Comparison of ENCODE assay signal across 10 cellular contexts in the genomic region with DNA sequence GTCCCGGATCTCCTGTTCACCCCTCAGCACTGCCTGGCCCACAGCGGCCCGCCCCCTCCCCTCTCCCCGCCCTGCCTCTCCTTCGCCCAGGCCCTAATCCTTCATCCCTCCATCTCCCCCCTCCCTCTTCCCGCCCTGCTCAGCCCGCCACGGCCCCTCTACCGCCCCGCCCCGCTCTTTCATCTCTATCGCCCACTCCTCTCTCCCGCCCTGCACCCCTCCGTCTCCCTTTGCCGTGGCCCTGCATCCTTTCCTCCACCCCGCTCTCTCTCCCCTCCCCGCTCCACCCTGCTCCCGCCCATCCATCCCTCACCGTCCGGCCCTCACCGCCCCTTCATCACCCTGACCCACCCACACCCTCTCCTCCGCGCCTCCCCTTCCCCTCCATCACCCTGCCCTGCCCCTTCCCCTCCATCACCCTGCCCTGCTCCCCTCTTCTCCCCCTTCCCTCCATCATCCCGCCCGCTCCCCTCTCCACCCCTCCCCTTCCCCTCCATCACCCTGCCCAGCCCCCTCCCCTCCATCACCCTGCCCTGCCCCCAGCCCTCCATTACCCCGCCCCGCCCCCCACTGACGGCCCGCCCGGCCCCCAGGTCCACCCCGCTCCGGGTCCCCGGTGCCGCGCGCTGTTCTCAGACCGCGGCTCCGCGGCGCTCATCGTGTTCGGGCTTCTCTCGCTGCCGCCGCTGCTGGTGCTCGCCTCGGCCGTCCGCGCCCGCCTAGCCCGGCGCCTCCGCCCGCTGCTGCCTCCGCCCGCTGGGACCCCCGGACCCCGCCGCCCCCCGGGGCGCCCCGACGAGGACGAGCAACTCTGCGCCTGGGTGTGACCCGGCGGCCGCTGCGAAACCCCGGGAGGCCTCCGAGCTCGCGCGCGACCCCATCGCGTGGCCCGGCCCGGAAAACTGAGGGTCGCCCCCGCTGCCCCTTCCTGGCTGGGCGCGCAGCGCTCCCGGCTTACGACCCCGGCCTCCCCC. TPM values are rescaled to one million over a fixed set of nuclear protein-coding genes. Genes with fewer than 3 reads are reported as not detected.
DNase-seq lines count a peak whose midpoint lies in the region; ATAC-seq, FAIRE-seq and TF ChIP-seq lines count a peak whose summit lies in the region.
"Had no signal": no experiment of that assay in that cellular context is flagged by ENCODE, and none has a peak within 500 bp of the region (broad histone marks: within the 10 kb centered on the region; RNA-seq: fewer than 3 reads in every experiment).

No MANE protein-coding gene starts in this region.

- POLR2A ChIA-PET in PC-3 (lab: Charles Lee; ENCODE audit: unreplicated experiment): no interaction called here
- POLR2A ChIA-PET in activated CD4-positive, alpha-beta memory T cell treated with anti-CD3 and anti-CD28 coated beads, Interleukin-2, amount 10 ng/mL, durations not matched to agents 7 days and 5 days (lab: Charles Lee): no interaction called here

- H3K4me1 ChIP-seq in PC-3 (ENCODE audit: insufficient read depth, low read length) (peaks cover 20% of the 10 kb centered on the region), gastrocnemius medialis (peaks cover 21 to 27% of the 10 kb centered on the region in 2 donors)

- H3K36me3 Mint-ChIP-seq in activated CD4-positive, alpha-beta memory T cell treated with anti-CD3 and anti-CD28 coated beads, Interleukin-2, amount 10 ng/mL, durations not matched to agents 7 days and 5 days (ENCODE audit: low read depth): no peaks in the 10 kb centered on the region

- no TSS peak for BruUV-seq in PC-3 (replicated peaks; lab: Mats Ljungman, UMichigan)

- peaks cover 11% of the 10 kb centered on the region for H3K4me1 Mint-ChIP-seq in activated CD4-positive, alpha-beta memory T cell treated with anti-CD3 and anti-CD28 coated beads, Interleukin-2, amount 10 ng/mL, durations not matched to agents 7 days and 5 days
- H3K4me1 Mint-ChIP-seq: central memory CD8-positive, alpha-beta T cell had no signal

- H3K4me3 ChIP-seq in PC-3 (ENCODE audit: low read length): no peak overlapping the region
- peak overlapping the region in 3 of 4 donors; percentile 28 to 42 (median 32) for H3K4me3 ChIP-seq in gastrocnemius medialis

- peak overlapping the region; percentile 43; the same call in 1 of the 2 replicates for H3K4me2 ChIP-seq in PC-3 (ENCODE audit: low read length)

- no peak overlapping the region for H2AFZ ChIP-seq in PC-3 (ENCODE audit: low read length)

- H3F3A ChIP-seq in PC-3 (ENCODE audit: low read length, unreplicated experiment): peaks cover 4% of the 10 kb centered on the region

- H3K9ac ChIP-seq in PC-3 (ENCODE audit: low read length): no peak overlapping the region

- FAIRE-seq in GM12892 (lab: Jason Lieb, UNC): peak; percentile 64
- FAIRE-seq: RCC 7860 had no signal

- no peaks in the 10 kb centered on the region for H3K27me3 ChIP-seq in PC-3 (ENCODE audit: low read length)
- H3K27me3 ChIP-seq in gastrocnemius medialis: peaks cover 2 to 9% (median 4%) of the 10 kb centered on the region in 3 donors

- TF ChIP-seq POLR2A in GM12892 (IDR thresholded peaks at IDR 0.05; ENCODE audit: low read depth, low read length) (no peak), gastrocnemius medialis (IDR thresholded peaks at IDR 0.05) (no peak)

- in situ Hi-C loops in gastrocnemius medialis (cut with MboI; ENCODE audit: low sequenced_read_pairs in 4 of 4): no loop called here

- H3K9me3 ChIP-seq in PC-3 (ENCODE audit: low read length) (no peaks in the 10 kb centered on the region), gastrocnemius medialis (no peaks in the 10 kb centered on the region)

- CTCF ChIA-PET in PC-3 (lab: Charles Lee): no interaction called here
- CTCF ChIA-PET in activated CD4-positive, alpha-beta memory T cell treated with anti-CD3 and anti-CD28 coated beads, Interleukin-2, amount 10 ng/mL, durations not matched to agents 7 days and 5 days (lab: Charles Lee): no interaction called here

- ATAC-seq in PC-3 (no peak), gastrocnemius medialis (no peak), HG03354 (IDR thresholded peaks at IDR 0.05; ENCODE audit: poor library complexity, severe bottlenecking, unreplicated experiment) (no peak), HG02870 (IDR thresholded peaks at IDR 0.05; ENCODE audit: unreplicated experiment) (no peak), GM18520 (IDR thresholded peaks at IDR 0.05; ENCODE audit: unreplicated experiment) (no peak)

- H3K4me3 Mint-ChIP-seq in activated CD4-positive, alpha-beta memory T cell treated with anti-CD3 and anti-CD28 coated beads, Interleukin-2, amount 10 ng/mL, durations not matched to agents 7 days and 5 days: no peak overlapping the region

- no peaks in the 10 kb centered on the region for H4K20me1 ChIP-seq in PC-3 (ENCODE audit: low read length)

- no peak overlapping the region for H3K27ac ChIP-seq in PC-3 (ENCODE audit: low read length)
- peak overlapping the region in 1 of 4 donors; percentile 18 for H3K27ac ChIP-seq in gastrocnemius medialis

- no peak overlapping the region for H3K27ac Mint-ChIP-seq in activated CD4-positive, alpha-beta memory T cell treated with anti-CD3 and anti-CD28 coated beads, Interleukin-2, amount 10 ng/mL, durations not matched to agents 7 days and 5 days

- peak; percentile 44 for DNase-seq in GM12892 (ENCODE audit: insufficient read length)
- no peak for DNase-seq in PC-3
- DNase-seq in globus pallidus (ENCODE audit: low spot score): peak; percentile 83
- DNase-seq in gastrocnemius medialis: no peak
- no peak for DNase-seq in activated CD4-positive, alpha-beta memory T cell treated with anti-CD3 and anti-CD28 coated beads, Interleukin-2, amount 10 ng/mL, durations not matched to agents 7 days and 5 days

- H3K9me2 ChIP-seq in PC-3 (replicated peaks; ENCODE audit: low read length): no peaks in the 10 kb centered on the region

- intact Hi-C loops in PC-3 (cut with micrococcal nuclease): no loop called here
- intact Hi-C loops in gastrocnemius medialis (cut with DNase I; ENCODE audit: low total_unique reads): no loop called here

- H3K79me2 ChIP-seq in PC-3 (ENCODE audit: low read length): no peaks in the 10 kb centered on the region

- peaks cover 23% of the 10 kb centered on the region for H3K27me3 Mint-ChIP-seq in activated CD4-positive, alpha-beta memory T cell treated with anti-CD3 and anti-CD28 coated beads, Interleukin-2, amount 10 ng/mL, durations not matched to agents 7 days and 5 days

- H3K9me3 Mint-ChIP-seq in activated CD4-positive, alpha-beta memory T cell treated with anti-CD3 and anti-CD28 coated beads, Interleukin-2, amount 10 ng/mL, durations not matched to agents 7 days and 5 days: no peaks in the 10 kb centered on the region
- H3K9me3 Mint-ChIP-seq: central memory CD8-positive, alpha-beta T cell had no signal

- TF ChIP-seq CTCF in PC-3 (conservative IDR thresholded peaks at IDR 0.05; ENCODE audit: low read depth, low read length) (no peak), gastrocnemius medialis (IDR thresholded peaks at IDR 0.05 in 4 of 5, conservative IDR thresholded peaks at IDR 0.05 in 1 of 5) (no peak)

- H3K36me3 ChIP-seq in PC-3 (ENCODE audit: low read depth, low read length): no peaks in the 10 kb centered on the region
- no peaks in the 10 kb centered on the region for H3K36me3 ChIP-seq in gastrocnemius medialis

RNA-seq across cellular contexts. Expression of gene ANKRD65, which starts 6.2 kb away (rescaled TPM):
- 0.47 TPM for polyA plus RNA-seq in GM12892 (2012; ENCODE audit: missing spikeins)
- total RNA-seq in PC-3 (2014; rRNA removed) (0.18 and 1.1 TPM in 2 replicates), gastrocnemius medialis (1 to 10 TPM in 3 of 4 donors, under 1 TPM in 1; 0.16 to 1.8 (median 1.3) TPM)
- total RNA-seq in activated CD4-positive, alpha-beta memory T cell treated with anti-CD3 and anti-CD28 coated beads, Interleukin-2, amount 10 ng/mL, durations not matched to agents 7 days and 5 days: not detected

RNA-seq across cellular contexts. Expression of gene VWA1, which starts 8.2 kb away (rescaled TPM):
- 0.47 TPM for polyA plus RNA-seq in GM12892 (2012; ENCODE audit: missing spikeins)
- total RNA-seq in PC-3 (2014; rRNA removed): 59.1 and 74.5 TPM in 2 replicates
- 1 to 10 TPM; 2.1 to 8.3 (median 6.0) TPM for total RNA-seq in gastrocnemius medialis
- under 1 TPM; 0.33 to 0.45 TPM for total RNA-seq in activated CD4-positive, alpha-beta memory T cell treated with anti-CD3 and anti-CD28 coated beads, Interleukin-2, amount 10 ng/mL, durations not matched to agents 7 days and 5 days

RNA-seq across cellular contexts. Expression of gene MRPL20, which starts 20.2 kb away (rescaled TPM):
- 172 TPM for polyA plus RNA-seq in GM12892 (2012; ENCODE audit: missing spikeins)
- total RNA-seq in PC-3 (2014; rRNA removed) (439 and 506 TPM in 2 replicates), gastrocnemius medialis (100 to 1,000 TPM; 167 to 260 (median 203) TPM)
- total RNA-seq in activated CD4-positive, alpha-beta memory T cell treated with anti-CD3 and anti-CD28 coated beads, Interleukin-2, amount 10 ng/mL, durations not matched to agents 7 days and 5 days: 10 to 100 TPM; 82.8 to 87.3 TPM

RNA-seq across cellular contexts. Expression of gene ATAD3C, which starts 22.2 kb away (rescaled TPM):
- polyA plus RNA-seq in GM12892 (2012; ENCODE audit: missing spikeins): 1.7 TPM
- 0.29 and 1.4 TPM in 2 replicates for total RNA-seq in PC-3 (2014; rRNA removed)
- total RNA-seq in gastrocnemius medialis: under 1 TPM in 1 of 4 donors, not detected in 3; 0.07 TPM
- total RNA-seq in activated CD4-positive, alpha-beta memory T cell treated with anti-CD3 and anti-CD28 coated beads, Interleukin-2, amount 10 ng/mL, durations not matched to agents 7 days and 5 days: 1 to 10 TPM in 1 of 2 experiments, under 1 TPM in 1; 0.98 to 1.4 TPM

RNA-seq across cellular contexts. Expression of gene CCNL2, which starts 28.1 kb away (rescaled TPM):
- 60.5 TPM for polyA plus RNA-seq in GM12892 (2012; ENCODE audit: missing spikeins)
- total RNA-seq in PC-3 (2014; rRNA removed) (356 and 385 TPM in 2 replicates), gastrocnemius medialis (10 to 100 TPM; 35.0 to 91.1 (median 43.7) TPM)
- 100 to 1,000 TPM; 104 TPM for total RNA-seq in activated CD4-positive, alpha-beta memory T cell treated with anti-CD3 and anti-CD28 coated beads, Interleukin-2, amount 10 ng/mL, durations not matched to agents 7 days and 5 days

Comparison
In these comparisons a context has a peak if more than half of its experiments do, and no peak if none do; other contexts are left out.
1. DNase-seq: peak in GM12892 (single experiment) and globus pallidus (single experiment); none in PC-3 (single experiment), gastrocnemius medialis (0 of 2) and activated CD4-positive, alpha-beta memory T cell treated with anti-CD3 and anti-CD28 coated beads, Interleukin-2, amount 10 ng/mL, durations not matched to agents 7 days and 5 days (single experiment).